ENCODE assay signal across 23 cellular contexts in genomic region chr5:3393122-3393963, GRCh38.
"Had no signal": no experiment of that assay in that cellular context is flagged by ENCODE, and none has a peak within 500 bp of the region (broad histone marks: within the 10 kb centered on the region; RNA-seq: fewer than 3 reads in every experiment).

No MANE protein-coding gene starts in this region.

- H3K36me3 Mint-ChIP-seq: naive thymus-derived CD8-positive, alpha-beta T cell; stimulated activated effector memory CD8-positive, alpha-beta T cell treated with anti-CD3 and anti-CD28 coated beads, Interleukin-12 subunit alpha, Interleukin-12 subunit beta, amount 100 ng/mL, for 72 hours had no signal

- DNase-seq: dorsolateral prefrontal cortex; effector CD4-positive, alpha-beta T cell; foreskin fibroblast; gastrocnemius medialis; heart left ventricle; left cardiac atrium; left lung; mammary epithelial cell; naive thymus-derived CD8-positive, alpha-beta T cell; nephron progenitor cell; sigmoid colon; stimulated activated CD4-positive, alpha-beta T cell treated with anti-CD3 and anti-CD28 coated beads, Interleukin-2, amount 100 ng/mL, for 24 hours; stimulated activated CD4-positive, alpha-beta T cell treated with anti-CD3 and anti-CD28 coated beads, Interleukin-4, amount 100 ng/mL, for 24 hours; stimulated activated naive CD4-positive, alpha-beta T cell treated with Interleukin-2 at 50 U/mL for 16 hours; stomach; thyroid gland; trophoblast cell had no signal

- H3K4me3 ChIP-seq: dorsolateral prefrontal cortex, gastrocnemius medialis, heart left ventricle, hepatocyte, left lung, prostate gland, right atrium auricular region, sigmoid colon, stomach, thyroid gland, vagina had no signal

- H3K4me3 Mint-ChIP-seq: naive thymus-derived CD8-positive, alpha-beta T cell; nephron progenitor cell; stimulated activated effector memory CD8-positive, alpha-beta T cell treated with anti-CD3 and anti-CD28 coated beads, Interleukin-12 subunit alpha, Interleukin-12 subunit beta, amount 100 ng/mL, for 72 hours had no signal

- H3K4me1 ChIP-seq: left lung, prostate gland, right atrium auricular region, sigmoid colon, thyroid gland, vagina had no signal

- H3K27ac Mint-ChIP-seq: naive thymus-derived CD8-positive, alpha-beta T cell; nephron progenitor cell; stimulated activated effector memory CD8-positive, alpha-beta T cell treated with anti-CD3 and anti-CD28 coated beads, Interleukin-12 subunit alpha, Interleukin-12 subunit beta, amount 100 ng/mL, for 72 hours had no signal

- H3K9me3 ChIP-seq: gastrocnemius medialis, neutrophil, prostate gland, right atrium auricular region, thyroid gland, vagina had no signal

- H3K36me3 ChIP-seq: gastrocnemius medialis, heart left ventricle, left lung, neutrophil, prostate gland, right atrium auricular region, sigmoid colon, stomach, thyroid gland, vagina had no signal

- H3K4me1 Mint-ChIP-seq: naive thymus-derived CD8-positive, alpha-beta T cell; stimulated activated effector memory CD8-positive, alpha-beta T cell treated with anti-CD3 and anti-CD28 coated beads, Interleukin-12 subunit alpha, Interleukin-12 subunit beta, amount 100 ng/mL, for 72 hours had no signal

- H3K27ac ChIP-seq: dorsolateral prefrontal cortex, gastrocnemius medialis, heart left ventricle, hepatocyte, left lung, neutrophil, prostate gland, right atrium auricular region, sigmoid colon, stomach, thyroid gland, vagina had no signal

- H3K4me2 ChIP-seq: hepatocyte had no signal

- H3K27me3 ChIP-seq: gastrocnemius medialis, heart left ventricle, hepatocyte, left lung, neutrophil, right atrium auricular region, stomach, thyroid gland, vagina had no signal

- H2AFZ ChIP-seq: hepatocyte had no signal

- H3K79me2 ChIP-seq: hepatocyte had no signal

- ATAC-seq: gastrocnemius medialis; heart left ventricle; left cardiac atrium; left lung; naive thymus-derived CD8-positive, alpha-beta T cell; stimulated activated effector memory CD8-positive, alpha-beta T cell treated with anti-CD3 and anti-CD28 coated beads, Interleukin-12 subunit alpha, Interleukin-12 subunit beta, amount 100 ng/mL, for 72 hours had no signal
